In the genomic region with DNA sequence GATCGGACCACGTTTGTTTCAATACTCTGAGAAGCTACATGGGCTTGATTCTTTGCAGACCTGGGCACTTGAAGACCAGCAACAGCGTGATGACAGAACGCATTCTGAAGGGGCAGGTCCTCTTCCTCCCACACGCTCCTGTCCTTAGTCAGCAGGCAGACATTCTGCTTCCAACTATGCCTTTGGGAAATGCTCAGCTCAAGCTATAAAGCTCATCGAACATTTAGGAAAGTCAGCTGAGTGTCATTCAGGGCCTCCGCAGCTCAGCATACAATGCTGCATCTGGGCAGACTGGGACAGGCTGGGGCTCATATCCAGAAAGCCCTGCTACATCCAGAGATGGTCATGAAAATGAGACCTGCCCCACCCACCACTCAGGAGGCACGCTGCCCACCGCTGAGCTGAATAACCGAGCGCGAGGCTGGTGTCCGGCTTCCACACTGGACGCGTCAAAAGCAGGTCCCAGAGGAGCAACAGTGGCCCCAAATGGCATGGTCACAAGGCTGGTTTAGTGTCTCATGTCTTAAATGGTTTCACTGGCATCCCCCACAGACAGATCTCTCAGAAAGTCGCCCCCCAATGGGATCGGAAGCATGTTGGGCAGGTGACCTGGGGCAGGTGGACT, we compare ENCODE assay signal across 32 cellular contexts.
DNase-seq lines count a peak whose midpoint lies in the region; ATAC-seq, FAIRE-seq and TF ChIP-seq lines count a peak whose summit lies in the region.
"Had no signal": no experiment of that assay in that cellular context is flagged by ENCODE, and none has a peak within 500 bp of the region (broad histone marks: within the 10 kb centered on the region; RNA-seq: fewer than 3 reads in every experiment).

No MANE protein-coding gene starts in this region.

- POLR2A ChIA-PET in CD8-positive, alpha-beta memory T cell (lab: Charles Lee): no interaction called here
- POLR2A ChIA-PET in GM10248 (lab: Yijun Ruan, JAX): no interaction called here

- TF ChIP-seq CTCF in natural killer cell (IDR thresholded peaks at IDR 0.05): no peak
- TF ChIP-seq CTCF in GM10248 (IDR thresholded peaks at IDR 0.05; ENCODE audit: control extremely low read depth, extremely low read depth, low read depth, missing control alignments): no peak

- in situ Hi-C loops in KBM-7 (cut with MboI; ENCODE audit: low pct_unique_long_range_greater_than_20kb, low sequenced_read_pairs): no loop called here

- H3K27ac Mint-ChIP-seq in CD4-positive, CD25-positive, alpha-beta regulatory T cell: peak overlapping the region in 1 of 3 donors; percentile 67
- peak overlapping the region in 2 of 8 donors; percentile 22 to 29 for H3K27ac Mint-ChIP-seq in CD8-positive, alpha-beta memory T cell
- peak overlapping the region in 1 of 2 donors; percentile 77 for H3K27ac Mint-ChIP-seq in natural killer cell
- H3K27ac Mint-ChIP-seq: activated naive CD8-positive, alpha-beta T cell treated with anti-CD3 and anti-CD28 coated beads for 36 hours; GM23338 had no signal

- no peaks in the 10 kb centered on the region for H3K27me3 ChIP-seq in CD4-positive, CD25-positive, alpha-beta regulatory T cell (ENCODE audit: control insufficient read depth, insufficient read depth, low read length)
- H3K27me3 ChIP-seq in CD8-positive, alpha-beta memory T cell (ENCODE audit: insufficient read depth, low read length, poor library complexity, severe bottlenecking): no peaks in the 10 kb centered on the region
- H3K27me3 ChIP-seq: BE2C, transverse colon had no signal

- peak overlapping the region; percentile 70 to 87 (median 76) for H3K4me3 Mint-ChIP-seq in CD4-positive, CD25-positive, alpha-beta regulatory T cell
- H3K4me3 Mint-ChIP-seq in CD8-positive, alpha-beta memory T cell: peak overlapping the region in 5 of 7 donors; percentile 17 to 83 (median 71)
- peak overlapping the region; percentile 75 for H3K4me3 Mint-ChIP-seq in natural killer cell
- H3K4me3 Mint-ChIP-seq: GM23338 had no signal

- no peak for TF ChIP-seq POLR2A in GM12891 (IDR thresholded peaks at IDR 0.05; ENCODE audit: low read depth, low read length)

- H3K9me3 Mint-ChIP-seq in CD4-positive, CD25-positive, alpha-beta regulatory T cell: peaks cover 0 to 2% (median 0%) of the 10 kb centered on the region in 7 donors
- peaks cover 0 to 2% (median 0%) of the 10 kb centered on the region in 5 donors for H3K9me3 Mint-ChIP-seq in CD8-positive, alpha-beta memory T cell
- H3K9me3 Mint-ChIP-seq in natural killer cell: no peaks in the 10 kb centered on the region
- H3K9me3 Mint-ChIP-seq: activated naive CD8-positive, alpha-beta T cell treated with anti-CD3 and anti-CD28 coated beads for 36 hours had no signal

- H3K27me3 Mint-ChIP-seq in CD4-positive, CD25-positive, alpha-beta regulatory T cell: no peaks in the 10 kb centered on the region
- H3K27me3 Mint-ChIP-seq in CD8-positive, alpha-beta memory T cell: no peaks in the 10 kb centered on the region
- H3K27me3 Mint-ChIP-seq in natural killer cell (ENCODE audit: low read depth in 2 of 2): no peaks in the 10 kb centered on the region
- H3K27me3 Mint-ChIP-seq: activated naive CD8-positive, alpha-beta T cell treated with anti-CD3 and anti-CD28 coated beads for 36 hours had no signal

- H3K4me1 ChIP-seq in CD4-positive, CD25-positive, alpha-beta regulatory T cell (ENCODE audit: control insufficient read depth, insufficient read depth, low read length, poor library complexity, severe bottlenecking): peaks cover 19% of the 10 kb centered on the region
- peaks cover 6% of the 10 kb centered on the region for H3K4me1 ChIP-seq in CD8-positive, alpha-beta memory T cell (ENCODE audit: insufficient read depth, low read length)
- H3K4me1 ChIP-seq: BE2C, psoas muscle had no signal

- no peaks in the 10 kb centered on the region for H3K9me3 ChIP-seq in CD4-positive, CD25-positive, alpha-beta regulatory T cell (ENCODE audit: control insufficient read depth in 2 of 2, low read length in 2 of 2)
- no peaks in the 10 kb centered on the region for H3K9me3 ChIP-seq in CD8-positive, alpha-beta memory T cell (ENCODE audit: low read length)
- H3K9me3 ChIP-seq: BE2C, left lung, psoas muscle, transverse colon had no signal

- no peak overlapping the region for H3K27ac ChIP-seq in CD4-positive, CD25-positive, alpha-beta regulatory T cell (ENCODE audit: insufficient read depth, low read length, poor library complexity, severe bottlenecking)
- no peak overlapping the region for H3K27ac ChIP-seq in CD8-positive, alpha-beta memory T cell (ENCODE audit: low read depth, low read length)
- peak overlapping the region; percentile 54 for H3K27ac ChIP-seq in caudate nucleus (ENCODE audit: low read depth, low read length)
- H3K27ac ChIP-seq: coronary artery, left lung, psoas muscle, transverse colon had no signal

- H3K4me1 Mint-ChIP-seq in CD4-positive, CD25-positive, alpha-beta regulatory T cell: peaks cover 0 to 33% (median 14%) of the 10 kb centered on the region in 4 donors
- H3K4me1 Mint-ChIP-seq in CD8-positive, alpha-beta memory T cell: peaks cover 11 to 17% (median 13%) of the 10 kb centered on the region in 3 donors
- peaks cover 7 to 26% of the 10 kb centered on the region in 2 donors for H3K4me1 Mint-ChIP-seq in natural killer cell
- H3K4me1 Mint-ChIP-seq: GM23338 had no signal

- H3K4me3 ChIP-seq in CD4-positive, CD25-positive, alpha-beta regulatory T cell (ENCODE audit: low read depth, low read length): no peak overlapping the region
- H3K4me3 ChIP-seq in CD8-positive, alpha-beta memory T cell (ENCODE audit: low read length): no peak overlapping the region
- H3K4me3 ChIP-seq: coronary artery, GM23338, left lung, psoas muscle, transverse colon had no signal

- no peak for FAIRE-seq in GM12891 (lab: Jason Lieb, UNC)
- FAIRE-seq: G401.6, RCC 7860 had no signal

- CTCF ChIA-PET in CD8-positive, alpha-beta memory T cell (lab: Charles Lee): no interaction called here
- CTCF ChIA-PET in GM10248 (lab: Yijun Ruan, JAX): interaction anchor here (1.4 kb wide), 1 partner anchor 127 kb away, joined by 3 read pairs; no protein-coding TSS in a partner anchor

- H3K36me3 ChIP-seq in CD4-positive, CD25-positive, alpha-beta regulatory T cell (ENCODE audit: control insufficient read depth, insufficient read depth, low read length): no peaks in the 10 kb centered on the region
- H3K36me3 ChIP-seq in CD8-positive, alpha-beta memory T cell (ENCODE audit: insufficient read depth, low read length): no peaks in the 10 kb centered on the region
- H3K36me3 ChIP-seq: BE2C, left lung, transverse colon had no signal

- no peak for DNase-seq in CD4-positive, CD25-positive, alpha-beta regulatory T cell
- DNase-seq in CD8-positive, alpha-beta memory T cell: no peak
- DNase-seq in caudate nucleus (lab: John Stamatoyannopoulos, UW): peak in 1 of 61 donors; percentile 47
- no peak for DNase-seq in natural killer cell
- no peak for DNase-seq in KBM-7
- DNase-seq in GM10248 (ENCODE audit: extremely low spot score): no peak
- DNase-seq in GM12891 (ENCODE audit: insufficient read length, low spot score): no peak
- DNase-seq: ACHN; activated CD4-positive, alpha-beta T cell treated with anti-CD3 and anti-CD28 coated beads, Interleukin-2, amount 50 U/mL, for 4 hours; activated effector memory CD4-positive, alpha-beta T cell treated with Interleukin-2 at 50 U/mL for 16 hours; activated naive CD8-positive, alpha-beta T cell treated with anti-CD3 and anti-CD28 coated beads for 36 hours; anterior cingulate cortex; BE2C; COR-L47; DMS53; effector CD8-positive, alpha-beta T cell; left lung; mesendoderm; NCI-H146; NCI-H2107; NCI-H345; NCI-H748 treated with DMSO at 0.1 percent for 48 hours; nucleus accumbens; psoas muscle; SHP77 treated with DMSO at 0.1 percent for 48 hours; stimulated activated CD4-positive, alpha-beta T cell treated with anti-CD3 and anti-CD28 coated beads, Interleukin-4, amount 100 ng/mL, for 24 hours; transverse colon had no signal

- intact Hi-C loops in natural killer cell (cut with micrococcal nuclease): no loop called here

- ATAC-seq in CD4-positive, CD25-positive, alpha-beta regulatory T cell (ENCODE audit: low read depth in 2 of 2): no peak
- ATAC-seq in natural killer cell (no peak), GM21367 (IDR thresholded peaks at IDR 0.05; ENCODE audit: unreplicated experiment) (no peak)
- ATAC-seq: GM23338, left lung, psoas muscle had no signal

- H3K36me3 Mint-ChIP-seq in CD4-positive, CD25-positive, alpha-beta regulatory T cell: no peaks in the 10 kb centered on the region
- H3K36me3 Mint-ChIP-seq in CD8-positive, alpha-beta memory T cell: no peaks in the 10 kb centered on the region
- H3K36me3 Mint-ChIP-seq in natural killer cell: no peaks in the 10 kb centered on the region
- H3K36me3 Mint-ChIP-seq: activated naive CD8-positive, alpha-beta T cell treated with anti-CD3 and anti-CD28 coated beads for 36 hours had no signal

TF ChIP-seq in GM12891, 5 proteins besides CTCF, POLR2A, EP300 and RAD21:
- no peak for TF ChIP-seq POLR2AphosphoS5 (IDR thresholded peaks at IDR 0.05; ENCODE audit: low read depth, low read length)
- TF ChIP-seq POU2F2 (IDR thresholded peaks at IDR 0.05; ENCODE audit: low read depth, low read length): no peak
- no peak for TF ChIP-seq TAF1 (IDR thresholded peaks at IDR 0.05; ENCODE audit: low read depth, low read length)
- TF ChIP-seq PAX5 (IDR thresholded peaks at IDR 0.05; ENCODE audit: insufficient read depth, low read length, severe bottlenecking): no peak
- TF ChIP-seq SPI1 (IDR thresholded peaks at IDR 0.05; ENCODE audit: low read depth, low read length): no peak
